26 cellular contexts compared by ENCODE assay signal in the genomic region with DNA sequence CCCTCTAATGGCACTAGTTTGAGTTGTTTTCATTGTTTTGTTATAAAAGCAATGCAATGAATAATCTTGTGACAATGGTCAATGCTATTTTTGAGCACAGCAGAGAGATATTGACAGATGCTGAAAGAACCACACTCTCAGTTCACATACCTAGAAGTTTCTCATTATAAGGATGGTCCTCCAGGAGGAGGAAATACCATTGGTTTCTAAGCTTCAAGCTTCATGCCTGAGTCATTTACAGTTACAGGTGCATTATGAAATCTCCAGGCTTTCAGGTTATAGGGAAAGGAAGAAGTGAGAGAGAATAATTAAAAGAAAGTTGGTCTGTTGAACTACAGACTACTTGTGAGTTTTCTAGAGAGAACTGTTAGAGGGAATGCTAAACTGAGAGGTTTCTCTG.
"Had no signal": no experiment of that assay in that cellular context is flagged by ENCODE, and none has a peak within 500 bp of the region (broad histone marks: within the 10 kb centered on the region; RNA-seq: fewer than 3 reads in every experiment).

No MANE protein-coding gene starts in this region.

- H3K27ac ChIP-seq: breast epithelium, VCaP had no signal

- ATAC-seq: activated CD4-positive, alpha-beta T cell treated with anti-CD3 and anti-CD28 coated beads for 36 hours; activated CD8-positive, alpha-beta T cell treated with anti-CD3 and anti-CD28 coated beads for 36 hours; activated T-cell treated with anti-CD3 and anti-CD28 coated beads, Interleukin-2, amount 50 U/mL, for 72 hours; T-cell had no signal

- H3K4me1 ChIP-seq: breast epithelium had no signal

- H3K9me3 ChIP-seq: breast epithelium had no signal

- H3K36me3 ChIP-seq: breast epithelium had no signal

- H3K4me3 ChIP-seq: breast epithelium had no signal

- DNase-seq: activated CD4-positive, alpha-beta T cell treated with anti-CD3 and anti-CD28 coated beads for 36 hours; activated CD4-positive, CD25-positive, alpha-beta regulatory T cell; activated CD8-positive, alpha-beta memory T cell treated with anti-CD3 and anti-CD28 coated beads, Interleukin-2, amount 50 U/mL, for 4 hours; activated CD8-positive, alpha-beta T cell treated with anti-CD3 and anti-CD28 coated beads for 36 hours; activated gamma-delta T cell treated with Interleukin-2 at 50 U/mL for 16 hours; activated naive CD4-positive, alpha-beta T cell treated with anti-CD3 and anti-CD28 coated beads, Interleukin-2, amount 10 ng/mL, durations not matched to agents 7 days and 5 days; activated naive CD8-positive, alpha-beta T cell treated with anti-CD3 and anti-CD28 coated beads for 36 hours; activated T-cell treated with anti-CD3 and anti-CD28 coated beads, Interleukin-2, amount 50 U/mL, for 72 hours; central memory CD4-positive, alpha-beta T cell; Kasumi-1; KBM-7; NCI-H1092; NCI-H1417; NCI-H1930; NCI-H2171 treated with DMSO at 0.1 percent for 48 hours; NCI-H345; NCI-H510A; NCI-H526 treated with DMSO at 0.1 percent for 48 hours; NCI-H82; NK-92 treated with Interleukin-12 subunit alpha and Interleukin-12 subunit beta, amount 100 ng/mL, for 24 hours; SIG-M5; T-cell; T-helper 2 cell; T1000 had no signal
